20 cellular contexts compared by ENCODE assay signal in genomic region chr5:32332971-32333370, GRCh38.
"Had no signal": no experiment of that assay in that cellular context is flagged by ENCODE, and none has a peak within 500 bp of the region (broad histone marks: within the 10 kb centered on the region; RNA-seq: fewer than 3 reads in every experiment).

No MANE protein-coding gene starts in this region.

- ATAC-seq: activated CD4-positive, alpha-beta T cell treated with anti-CD3 and anti-CD28 coated beads for 36 hours; activated T-helper 17 cell treated with anti-CD3 and anti-CD28 coated beads, Interleukin-2, amount 50 U/mL, for 72 hours; body of pancreas; gastrocnemius medialis had no signal

- H3K27me3 ChIP-seq: body of pancreas, gastrocnemius medialis, vagina had no signal

- H3K27ac ChIP-seq: gastrocnemius medialis, left ventricle myocardium inferior, vagina, WERI-Rb-1 had no signal

- DNase-seq: activated CD4-positive, alpha-beta T cell treated with anti-CD3 and anti-CD28 coated beads for 36 hours; activated CD4-positive, alpha-beta T cell treated with anti-CD3 and anti-CD28 coated beads, Interleukin-2, amount 50 U/mL, for 48 hours; activated naive CD4-positive, alpha-beta T cell; activated naive CD8-positive, alpha-beta T cell treated with anti-CD3 and anti-CD28 coated beads for 36 hours; activated T-cell treated with anti-CD3 and anti-CD28 coated beads, Interleukin-2, amount 50 U/mL, for 1 hour; amygdala; body of pancreas; caudate nucleus; endodermal cell; erythroblast; gastrocnemius medialis; head of caudate nucleus; left ventricle myocardium inferior; naive B cell; stimulated activated CD4-positive, alpha-beta T cell treated with anti-CD3 and anti-CD28 coated beads, Interleukin-2, amount 100 ng/mL, for 24 hours; T-helper 2 cell; trophoblast cell; WERI-Rb-1 had no signal

- H3K36me3 ChIP-seq: gastrocnemius medialis, left ventricle myocardium inferior, vagina, WERI-Rb-1 had no signal

- H3K4me3 ChIP-seq: body of pancreas, gastrocnemius medialis, left ventricle myocardium inferior, vagina had no signal

- H3K4me1 ChIP-seq: gastrocnemius medialis had no signal

- H3K9me3 ChIP-seq: body of pancreas, gastrocnemius medialis, vagina had no signal
